ENCODE assay signal across 18 cellular contexts in genomic region chr20:12318043-12318442, GRCh38.
DNase-seq lines count a peak whose midpoint lies in the region; ATAC-seq, FAIRE-seq and TF ChIP-seq lines count a peak whose summit lies in the region.
"Had no signal": no experiment of that assay in that cellular context is flagged by ENCODE, and none has a peak within 500 bp of the region (broad histone marks: within the 10 kb centered on the region; RNA-seq: fewer than 3 reads in every experiment).

No MANE protein-coding gene starts in this region.

- WGBS in H1 (ENCODE audit: extremely low coverage in 1 of 2, insufficient coverage in 1 of 2, insufficient read length in 1 of 2, insufficient replicate concordance in 2 of 2, low coverage in 1 of 2, low lambda C conversion rate in 2 of 2, missing lambda C conversion rate in 1 of 2), 2 experiments: 95% methylated on average over 5 of the region's 5 CpGs; no CpG with 5 or more reads in 1 of the 2 experiments
- WGBS in GM23248 (ENCODE audit: low coverage in 1 of 2, low lambda C conversion rate in 2 of 2, missing lambda C conversion rate in 2 of 2), 2 experiments: 4 to 6% methylated on average over 5 of the region's 5 CpGs

- H4K20me1 ChIP-seq in H1 (replicated peaks in 1 of 2; ENCODE audit: control insufficient read depth in 1 of 2, insufficient read depth in 2 of 2, low read length in 2 of 2) (no peaks in the 10 kb centered on the region), GM23248 (ENCODE audit: insufficient read depth) (no peaks in the 10 kb centered on the region)

- peaks cover 0 to 1% (median 0%) of the 10 kb centered on the region in 4 experiments; a peak in 1 of 7 replicates for H3K27me3 ChIP-seq in H1 (replicated peaks in 1 of 4; ENCODE audit: control insufficient read depth in 3 of 4, extremely low read depth in 1 of 4, insufficient read depth in 3 of 4, low read length in 3 of 4)
- H3K27me3 ChIP-seq in GM23248 (replicated peaks; ENCODE audit: insufficient read depth): no peaks in the 10 kb centered on the region
- H3K27me3 ChIP-seq: BE2C, MG63 had no signal

- TF ChIP-seq POLR2A in H1 (IDR thresholded peaks at IDR 0.05; ENCODE audit: control extremely low read depth in 1 of 2, low read depth in 2 of 2, low read length in 2 of 2): no peak

- TF ChIP-seq EP300 in H1 (IDR thresholded peaks at IDR 0.05; ENCODE audit: borderline replicate concordance in 1 of 2, low read depth in 2 of 2, low read length in 2 of 2): no peak

- H4K91ac ChIP-seq in H1 (replicated peaks; ENCODE audit: insufficient read length, low read length): no peak overlapping the region

- no peaks in the 10 kb centered on the region for H3K79me1 ChIP-seq in H1 (ENCODE audit: low read depth, low read length)

- no peaks in the 10 kb centered on the region for H3K4me1 ChIP-seq in H1 (replicated peaks in 1 of 4; ENCODE audit: control insufficient read depth in 3 of 4, insufficient read depth in 4 of 4, low read length in 3 of 4)
- no peaks in the 10 kb centered on the region for H3K4me1 ChIP-seq in GM23248 (ENCODE audit: insufficient read depth)
- H3K4me1 ChIP-seq: BE2C had no signal

- H2BK15ac ChIP-seq in H1 (ENCODE audit: low read length): no peak overlapping the region

- no peak overlapping the region for H4K8ac ChIP-seq in H1 (ENCODE audit: extremely low read depth, insufficient read depth, low read length)

- H3K36me3 ChIP-seq in H1 (ENCODE audit: control insufficient read depth in 2 of 4, insufficient read depth in 4 of 4, low read length in 3 of 4) (no peaks in the 10 kb centered on the region), GM23248 (ENCODE audit: low read depth) (no peaks in the 10 kb centered on the region)
- H3K36me3 ChIP-seq: BE2C, MG63 had no signal

- no peak overlapping the region for H4K5ac ChIP-seq in H1 (ENCODE audit: insufficient read length, low read depth, low read length)

- H3K4me3 ChIP-seq in H1 (ENCODE audit: extremely low read depth in 1 of 4, insufficient read depth in 2 of 4, low read depth in 3 of 4, low read length in 4 of 4) (no peak overlapping the region), GM23248 (no peak overlapping the region)
- H3K4me3 ChIP-seq: MG63 had no signal

- H3K9me2 ChIP-seq in GM23248 (ENCODE audit: insufficient read depth): no peaks in the 10 kb centered on the region

- in situ Hi-C loops in GM23248 (cut with MboI): no loop called here

- H3K9me3 ChIP-seq in H1 (ENCODE audit: insufficient read depth in 2 of 2, low read depth in 1 of 2, low read length in 1 of 2): no peaks in the 10 kb centered on the region
- H3K9me3 ChIP-seq in GM23248 (ENCODE audit: low read depth): no peaks in the 10 kb centered on the region
- H3K9me3 ChIP-seq: BE2C, MG63 had no signal

- H2BK5ac ChIP-seq in H1 (ENCODE audit: low read depth, low read length): no peak overlapping the region

- CTCF ChIA-PET in H1 (lab: Charles Lee; ENCODE audit: partially characterized antibody): interaction anchor here (1.0 to 1.6 kb wide), 2 partner anchors 40 to 77 kb away, joined by 3 to 4 read pairs; no protein-coding TSS in a partner anchor

- H2BK20ac ChIP-seq in H1 (ENCODE audit: low read length): no peak overlapping the region

- no peaks in the 10 kb centered on the region for H3K23me2 ChIP-seq in H1 (ENCODE audit: low read depth, low read length)

- no peaks in the 10 kb centered on the region for H3F3A ChIP-seq in GM23248 (ENCODE audit: insufficient read depth)

- H3K27ac ChIP-seq in H1 (ENCODE audit: low read depth, low read length) (no peak overlapping the region), substantia nigra (ENCODE audit: low read depth, low read length, poor library complexity, severe bottlenecking) (peak overlapping the region; percentile 33), GM23248 (no peak overlapping the region)

- H3K9ac ChIP-seq in H1 (replicated peaks in 1 of 4; ENCODE audit: extremely low read depth in 1 of 4, low read depth in 3 of 4, low read length in 3 of 4) (no peak overlapping the region), GM23248 (no peak overlapping the region)

- no peak overlapping the region for H3K18ac ChIP-seq in H1 (ENCODE audit: extremely low read depth, low read length)

- TF ChIP-seq CTCF in H1 (IDR thresholded peaks at IDR 0.05; ENCODE audit: control extremely low read depth in 1 of 3, insufficient read depth in 1 of 3, low read depth in 1 of 3, low read length in 3 of 3): no peak

- H2AFZ ChIP-seq in H1 (ENCODE audit: low read length) (peak overlapping the region; percentile 91), GM23248 (no peak overlapping the region)

- DNase-seq in RPMI7951 (ENCODE audit: low read depth): peak; percentile 21
- no peak for DNase-seq in H1 (ENCODE audit: low read depth in 1 of 2, low spot score in 2 of 2)
- peak; percentile 53 for DNase-seq in left lobe of liver (ENCODE audit: low spot score)
- peak in 17 of 49 donors; percentile 1 to 53 (median 13) for DNase-seq in substantia nigra (lab: John Stamatoyannopoulos, UW)
- DNase-seq in activated CD4-positive, alpha-beta T cell treated with anti-CD3 and anti-CD28 coated beads, Interleukin-2, amount 50 U/mL, for 48 hours: no peak
- no peak for DNase-seq in GM23248
- DNase-seq: BE2C; CD4-positive, alpha-beta memory T cell; GF-D8; KG1; MG63; NCI-H1105; NCI-H187 treated with DMSO at 0.1 percent for 48 hours; NCI-H446 treated with DMSO at 0.1 percent for 48 hours; NCI-H774; SIG-M5 had no signal

- no peaks in the 10 kb centered on the region for H3K79me2 ChIP-seq in H1 (ENCODE audit: control insufficient read depth in 1 of 2, insufficient read depth in 2 of 2, low read length in 2 of 2)
- H3K79me2 ChIP-seq in GM23248 (ENCODE audit: insufficient read depth): no peaks in the 10 kb centered on the region

- FAIRE-seq in H1 (lab: Jason Lieb, UNC): no peak

- H3K56ac ChIP-seq in H1 (replicated peaks; ENCODE audit: insufficient read length, low read depth, low read length): no peak overlapping the region

- H3K4ac ChIP-seq in H1 (replicated peaks; ENCODE audit: insufficient read length, low read depth, low read length): no peak overlapping the region

- ATAC-seq in left lobe of liver (peak; percentile 86), GM21390 (IDR thresholded peaks at IDR 0.05; ENCODE audit: unreplicated experiment) (no peak)
- ATAC-seq: Panc1 had no signal

- H3K23ac ChIP-seq in H1 (ENCODE audit: insufficient read length): no peak overlapping the region

- H3K14ac ChIP-seq in H1 (ENCODE audit: insufficient read length): no peak overlapping the region

- H3K4me2 ChIP-seq in H1 (ENCODE audit: insufficient read depth in 1 of 2, low read depth in 2 of 2, low read length in 2 of 2) (no peak overlapping the region), GM23248 (ENCODE audit: unreplicated experiment) (no peak overlapping the region)

- H2AK5ac ChIP-seq in H1 (ENCODE audit: low read depth, low read length): no peak overlapping the region

- POLR2A ChIA-PET in H1 (lab: Charles Lee; ENCODE audit: partially characterized antibody): no interaction called here

- H2BK12ac ChIP-seq in H1 (ENCODE audit: low read depth, low read length): no peak overlapping the region

- TF ChIP-seq RAD21 in H1 (IDR thresholded peaks at IDR 0.05 in 1 of 2, conservative IDR thresholded peaks at IDR 0.05 in 1 of 2; ENCODE audit: low read depth in 2 of 2, low read length in 2 of 2): no peak

- H2BK120ac ChIP-seq in H1 (replicated peaks; ENCODE audit: low read depth, low read length): no peak overlapping the region

TF ChIP-seq in H1, 55 proteins besides CTCF, POLR2A, EP300 and RAD21:
- TF ChIP-seq RXRA (IDR thresholded peaks at IDR 0.05; ENCODE audit: insufficient read depth, low read depth, low read length) (no peak), PHF8 (conservative IDR thresholded peaks at IDR 0.05; ENCODE audit: low read depth, low read length) (no peak), CHD2 (IDR thresholded peaks at IDR 0.05; ENCODE audit: low read length) (no peak), USF2 (IDR thresholded peaks at IDR 0.05; ENCODE audit: low read length) (no peak), POLR2AphosphoS5 (IDR thresholded peaks at IDR 0.05; ENCODE audit: low read depth, low read length) (no peak), EZH2 (IDR thresholded peaks at IDR 0.05; ENCODE audit: low read depth, low read length, severe bottlenecking) (no peak), SIN3A (conservative IDR thresholded peaks at IDR 0.05 in 1 of 2, IDR thresholded peaks at IDR 0.05 in 1 of 2; ENCODE audit: low read depth in 1 of 2, low read length in 2 of 2) (no peak), POU5F1 (IDR thresholded peaks at IDR 0.05; ENCODE audit: low read depth, low read length) (no peak), RBBP5 (IDR thresholded peaks at IDR 0.05; ENCODE audit: borderline replicate concordance, low read depth, low read length) (no peak), HDAC6 (IDR thresholded peaks at IDR 0.05; ENCODE audit: low read depth, low read length) (no peak), TCF12 (IDR thresholded peaks at IDR 0.05; ENCODE audit: low read depth, low read length) (no peak), FOSL1 (IDR thresholded peaks at IDR 0.05; ENCODE audit: insufficient read depth, low read depth, low read length) (no peak), TBP (IDR thresholded peaks at IDR 0.05; ENCODE audit: low read depth, low read length) (no peak), ATF3 (IDR thresholded peaks at IDR 0.05; ENCODE audit: insufficient read depth, low read depth, low read length) (no peak), SRF (IDR thresholded peaks at IDR 0.05; ENCODE audit: low read depth, low read length) (no peak)

Comparison
In these comparisons a context has a peak if more than half of its experiments do, and no peak if none do; other contexts are left out.
1. DNase-seq: peak in RPMI7951 (single experiment) and left lobe of liver (single experiment); none in H1 (0 of 2), activated CD4-positive, alpha-beta T cell treated with anti-CD3 and anti-CD28 coated beads, Interleukin-2, amount 50 U/mL, for 48 hours (0 of 2) and GM23248 (single experiment).